ENCODE assay signal across 22 cellular contexts in the genomic region with DNA sequence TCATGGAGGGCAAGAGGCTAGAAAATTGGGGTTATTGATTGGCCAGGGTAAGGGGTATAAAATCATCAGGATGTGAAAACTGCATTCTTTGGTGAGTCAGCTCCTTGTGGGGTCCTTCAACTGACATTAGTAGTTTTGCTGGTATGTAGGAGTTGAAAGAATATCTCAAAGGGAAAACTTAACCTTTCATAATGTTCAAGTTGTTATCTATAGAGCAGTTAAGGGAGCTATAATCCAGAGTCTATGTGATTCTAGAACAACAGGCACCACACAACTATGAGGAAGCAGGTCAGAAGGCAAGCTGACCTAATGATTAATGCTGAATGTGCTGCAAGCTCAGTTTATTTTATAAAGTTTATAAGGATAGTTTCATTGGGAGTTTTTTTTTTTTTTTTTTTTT. TPM values are rescaled to one million over a fixed set of nuclear protein-coding genes. Genes with fewer than 3 reads are reported as not detected.
DNase-seq lines count a peak whose midpoint lies in the region; ATAC-seq and TF ChIP-seq lines count a peak whose summit lies in the region.
"Had no signal": no experiment of that assay in that cellular context is flagged by ENCODE, and none has a peak within 500 bp of the region (broad histone marks: within the 10 kb centered on the region; RNA-seq: fewer than 3 reads in every experiment).

No MANE protein-coding gene starts in this region.

- H3K4me1 ChIP-seq in lower lobe of right lung: peaks cover under 1% of the 10 kb centered on the region
- H3K4me1 ChIP-seq: ascending aorta had no signal

- intact Hi-C loops in left colon (cut with DNase I, micrococcal nuclease): no loop called here
- intact Hi-C loops in lower lobe of right lung (cut with DNase I): no loop called here

- H3K9me3 ChIP-seq in lower lobe of right lung: no peaks in the 10 kb centered on the region
- H3K9me3 ChIP-seq: ascending aorta, vagina had no signal

- H3K27ac ChIP-seq in lower lobe of right lung: no peak overlapping the region
- H3K27ac ChIP-seq: ascending aorta, vagina had no signal

- TF ChIP-seq CTCF in choroid plexus epithelial cell (conservative IDR thresholded peaks at IDR 0.05; ENCODE audit: low read depth, low read length): no peak
- no peak for TF ChIP-seq CTCF in lower lobe of right lung (IDR thresholded peaks at IDR 0.05)

- in situ Hi-C loops in Caki2 (cut with HindIII; ENCODE audit: low pct_unique_long_range_greater_than_20kb, low sequenced_read_pairs): no loop called here

- ATAC-seq in left colon (peak; percentile 81), GM19455 (IDR thresholded peaks at IDR 0.05; ENCODE audit: unreplicated experiment) (no peak), lower lobe of right lung (no peak)
- ATAC-seq: activated CD8-positive, alpha-beta T cell treated with anti-CD3 and anti-CD28 coated beads, Interleukin-2, amount 10 ng/mL, durations not matched to agents 7 days and 5 days; T-helper 17 cell had no signal

- H3K36me3 ChIP-seq in lower lobe of right lung: no peaks in the 10 kb centered on the region
- H3K36me3 ChIP-seq: ascending aorta, vagina had no signal

- peak; percentile 2 for DNase-seq in Caki2 (ENCODE audit: low read depth)
- peak; percentile 10 for DNase-seq in LHCN-M2 (ENCODE audit: low read depth)
- peak; percentile 62 for DNase-seq in choroid plexus epithelial cell (ENCODE audit: low read depth)
- no peak for DNase-seq in left colon
- no peak for DNase-seq in pons (ENCODE audit: low spot score)
- no peak for DNase-seq in stimulated activated CD4-positive, alpha-beta T cell treated with anti-CD3 and anti-CD28 coated beads, Interleukin-4, amount 100 ng/mL, for 24 hours
- no peak for DNase-seq in lower lobe of right lung
- DNase-seq: activated B cell treated with CpG ODN at 0.5 μM for 24 hours; activated CD8-positive, alpha-beta T cell treated with anti-CD3 and anti-CD28 coated beads, Interleukin-2, amount 10 ng/mL, durations not matched to agents 7 days and 5 days; activated naive CD4-positive, alpha-beta T cell treated with anti-CD3 and anti-CD28 coated beads, Interleukin-2, amount 10 ng/mL, durations not matched to agents 7 days and 5 days; activated T-cell treated with anti-CD3 and anti-CD28 coated beads, Interleukin-2, amount 50 U/mL, for 24 hours; CD4-positive, alpha-beta memory T cell; foreskin melanocyte; NCI-H2107; NCI-H524; SHP77; T-helper 17 cell had no signal

- H3K4me3 ChIP-seq in choroid plexus epithelial cell (ENCODE audit: low read depth, low read length) (no peak overlapping the region), lower lobe of right lung (no peak overlapping the region)
- H3K4me3 ChIP-seq: ascending aorta, vagina had no signal

- H3K27me3 ChIP-seq in lower lobe of right lung (ENCODE audit: low read depth): no peaks in the 10 kb centered on the region
- H3K27me3 ChIP-seq: ascending aorta, vagina had no signal

RNA-seq across cellular contexts. Expression of a gene that starts 13.7 kb away (rescaled TPM):
- not detected in 2 replicates for total RNA-seq in Caki2 (2014; rRNA removed; shearing (Covaris generic); ENCODE audit: low replicate concordance)
- not detected in 2 replicates for total RNA-seq in LHCN-M2 (2014; rRNA removed)
- polyA plus RNA-seq in LHCN-M2 (2012): not detected
- total RNA-seq in left colon: not detected
- not detected for total RNA-seq in lower lobe of right lung
- total RNA-seq: activated B cell treated with CpG ODN at 0.5 μM for 24 hours; activated CD8-positive, alpha-beta T cell treated with anti-CD3 and anti-CD28 coated beads, Interleukin-2, amount 10 ng/mL, durations not matched to agents 7 days and 5 days; ascending aorta; CD4-positive, alpha-beta memory T cell; mesothelial cell of epicardium; pulmonary artery endothelial cell; T-helper 17 cell; vagina had no signal
- polyA plus RNA-seq: CD4-positive, alpha-beta memory T cell had no signal

Comparison
In these comparisons a context has a peak if more than half of its experiments do, and no peak if none do; other contexts are left out.
1. DNase-seq: peak in Caki2 (single experiment), LHCN-M2 (single experiment) and choroid plexus epithelial cell (single experiment); none in left colon (0 of 2), pons (single experiment), stimulated activated CD4-positive, alpha-beta T cell treated with anti-CD3 and anti-CD28 coated beads, Interleukin-4, amount 100 ng/mL, for 24 hours (single experiment) and lower lobe of right lung (single experiment).